In genomic region chrX:39969099-39969825, GRCh38 we compare ENCODE assay signal across 8 cellular contexts.
DNase-seq lines count a peak whose midpoint lies in the region; ATAC-seq lines count a peak whose summit lies in the region.

No MANE protein-coding gene starts in this region.

- peak overlapping the region in 3 of 8 donors; percentile 19 to 47 (median 45) for H3K27ac Mint-ChIP-seq in CD8-positive, alpha-beta memory T cell
- peak overlapping the region; percentile 67 for H3K27ac Mint-ChIP-seq in activated CD4-positive, alpha-beta memory T cell treated with anti-CD3 and anti-CD28 coated beads, Interleukin-2, amount 10 ng/mL, durations not matched to agents 7 days and 5 days

- no peak for ATAC-seq in GM19351 (IDR thresholded peaks at IDR 0.05; ENCODE audit: unreplicated experiment)
- no peak for ATAC-seq in HG02642 (IDR thresholded peaks at IDR 0.05; ENCODE audit: poor library complexity, unreplicated experiment)

- peak overlapping the region; percentile 32 for H3K4me3 ChIP-seq in CD8-positive, alpha-beta memory T cell (ENCODE audit: low read length)

- CTCF ChIA-PET in CD8-positive, alpha-beta memory T cell (lab: Charles Lee), result no interaction called here
- CTCF ChIA-PET in activated CD4-positive, alpha-beta memory T cell treated with anti-CD3 and anti-CD28 coated beads, Interleukin-2, amount 10 ng/mL, durations not matched to agents 7 days and 5 days (lab: Charles Lee), result no interaction called here

- H3K36me3 ChIP-seq in CD8-positive, alpha-beta memory T cell (ENCODE audit: insufficient read depth, low read length), result no peaks in the 10 kb centered on the region

- POLR2A ChIA-PET in CD8-positive, alpha-beta memory T cell (lab: Charles Lee), result no interaction called here
- POLR2A ChIA-PET in activated CD4-positive, alpha-beta memory T cell treated with anti-CD3 and anti-CD28 coated beads, Interleukin-2, amount 10 ng/mL, durations not matched to agents 7 days and 5 days (lab: Charles Lee), result interaction anchor here (1.3 kb wide), 1 partner anchor 115 kb away, joined by 7 read pairs; no protein-coding TSS in a partner anchor

- H3K36me3 Mint-ChIP-seq in CD8-positive, alpha-beta memory T cell, result peaks cover 0 to 9% (median 0%) of the 10 kb centered on the region in 3 donors
- peaks cover 7% of the 10 kb centered on the region for H3K36me3 Mint-ChIP-seq in activated CD4-positive, alpha-beta memory T cell treated with anti-CD3 and anti-CD28 coated beads, Interleukin-2, amount 10 ng/mL, durations not matched to agents 7 days and 5 days (ENCODE audit: low read depth)

- H3K4me1 Mint-ChIP-seq in CD8-positive, alpha-beta memory T cell, result peaks cover 9 to 19% (median 9%) of the 10 kb centered on the region in 3 donors
- peaks cover 24% of the 10 kb centered on the region for H3K4me1 Mint-ChIP-seq in activated CD4-positive, alpha-beta memory T cell treated with anti-CD3 and anti-CD28 coated beads, Interleukin-2, amount 10 ng/mL, durations not matched to agents 7 days and 5 days

- H3K27ac ChIP-seq in CD8-positive, alpha-beta memory T cell (ENCODE audit: low read depth, low read length), result no peak overlapping the region

- H3K4me1 ChIP-seq in CD8-positive, alpha-beta memory T cell (ENCODE audit: insufficient read depth, low read length), result peaks cover 12% of the 10 kb centered on the region

- peaks cover 5% of the 10 kb centered on the region for H3K9me3 ChIP-seq in CD8-positive, alpha-beta memory T cell (ENCODE audit: low read length)

- H3K4me3 Mint-ChIP-seq in CD8-positive, alpha-beta memory T cell, result peak overlapping the region in 5 of 7 donors; percentile 32 to 61 (median 38)
- H3K4me3 Mint-ChIP-seq in activated CD4-positive, alpha-beta memory T cell treated with anti-CD3 and anti-CD28 coated beads, Interleukin-2, amount 10 ng/mL, durations not matched to agents 7 days and 5 days, result no peak overlapping the region

- H3K27me3 ChIP-seq in CD8-positive, alpha-beta memory T cell (ENCODE audit: insufficient read depth, low read length, poor library complexity, severe bottlenecking), result no peaks in the 10 kb centered on the region

- peak in 1 of 5 donors; percentile 33 for DNase-seq in CD8-positive, alpha-beta memory T cell
- DNase-seq in NCI-H146 treated with DMSO at 0.1 percent for 48 hours (lab: John Stamatoyannopoulos, UW; ENCODE audit: unreplicated experiment) (peak; percentile 84), islet precursor cell (peak; percentile 95), GF-D8 (lab: John Stamatoyannopoulos, UW) (no peak), HCEC 1CT (no peak)
- peak; percentile 45 for DNase-seq in activated CD4-positive, alpha-beta memory T cell treated with anti-CD3 and anti-CD28 coated beads, Interleukin-2, amount 10 ng/mL, durations not matched to agents 7 days and 5 days

- H3K27me3 Mint-ChIP-seq in CD8-positive, alpha-beta memory T cell, result peaks cover 0 to 11% of the 10 kb centered on the region in 2 donors
- peaks cover 3% of the 10 kb centered on the region for H3K27me3 Mint-ChIP-seq in activated CD4-positive, alpha-beta memory T cell treated with anti-CD3 and anti-CD28 coated beads, Interleukin-2, amount 10 ng/mL, durations not matched to agents 7 days and 5 days

- peaks cover 0 to 9% (median 4%) of the 10 kb centered on the region in 5 donors for H3K9me3 Mint-ChIP-seq in CD8-positive, alpha-beta memory T cell
- peaks cover 13% of the 10 kb centered on the region for H3K9me3 Mint-ChIP-seq in activated CD4-positive, alpha-beta memory T cell treated with anti-CD3 and anti-CD28 coated beads, Interleukin-2, amount 10 ng/mL, durations not matched to agents 7 days and 5 days

Comparison
In these comparisons a context has a peak if more than half of its experiments do, and no peak if none do; other contexts are left out.
1. DNase-seq: peak in NCI-H146 treated with DMSO at 0.1 percent for 48 hours (single experiment), activated CD4-positive, alpha-beta memory T cell treated with anti-CD3 and anti-CD28 coated beads, Interleukin-2, amount 10 ng/mL, durations not matched to agents 7 days and 5 days (single experiment) and islet precursor cell (single experiment); none in GF-D8 (single experiment) and HCEC 1CT (single experiment).